ENCODE assay signal across 22 cellular contexts in the genomic region with DNA sequence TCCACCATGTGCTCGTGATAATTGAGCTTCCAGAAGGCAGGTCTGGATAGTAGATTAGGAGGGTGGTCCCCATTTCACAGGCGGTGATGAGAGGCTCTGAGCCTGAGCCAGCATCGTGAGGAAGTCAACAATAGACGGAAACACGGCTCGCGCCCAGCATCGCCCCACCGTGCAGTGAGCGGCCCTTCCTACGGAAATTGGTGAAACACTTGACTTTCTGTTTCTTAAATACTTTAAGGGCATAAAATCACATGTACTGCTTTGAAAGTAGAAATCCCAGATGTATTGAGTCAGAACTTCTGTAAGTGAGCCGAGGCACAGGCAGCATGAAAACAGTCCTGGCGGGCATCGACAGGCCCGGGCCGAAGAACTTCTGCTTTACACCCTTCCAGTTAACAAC. TPM values are rescaled to one million over a fixed set of nuclear protein-coding genes. Genes with fewer than 3 reads are reported as not detected.
DNase-seq lines count a peak whose midpoint lies in the region; ATAC-seq and TF ChIP-seq lines count a peak whose summit lies in the region.
"Had no signal": no experiment of that assay in that cellular context is flagged by ENCODE, and none has a peak within 500 bp of the region (broad histone marks: within the 10 kb centered on the region; RNA-seq: fewer than 3 reads in every experiment).

No MANE protein-coding gene starts in this region.

- peak overlapping the region; percentile 86 for H3K27ac Mint-ChIP-seq in neural crest cell (ENCODE audit: unreplicated experiment)
- H3K27ac Mint-ChIP-seq: activated CD4-positive, alpha-beta memory T cell treated with anti-CD3 and anti-CD28 coated beads, Interleukin-2, amount 10 ng/mL, durations not matched to agents 7 days and 5 days; activated naive CD8-positive, alpha-beta T cell treated with anti-CD3 and anti-CD28 coated beads, Interleukin-2, amount 10 ng/mL, durations not matched to agents 7 days and 5 days; CD4-positive, CD25-positive, alpha-beta regulatory T cell; T-helper 17 cell; type B pancreatic cell had no signal

- H3K4me1 Mint-ChIP-seq in neural crest cell = peaks cover 5% of the 10 kb centered on the region
- H3K4me1 Mint-ChIP-seq: activated CD4-positive, alpha-beta memory T cell treated with anti-CD3 and anti-CD28 coated beads, Interleukin-2, amount 10 ng/mL, durations not matched to agents 7 days and 5 days; activated naive CD8-positive, alpha-beta T cell treated with anti-CD3 and anti-CD28 coated beads, Interleukin-2, amount 10 ng/mL, durations not matched to agents 7 days and 5 days; CD4-positive, CD25-positive, alpha-beta regulatory T cell had no signal

- TF ChIP-seq POLR2A in sigmoid colon (IDR thresholded peaks at IDR 0.05) = no peak

- no peak overlapping the region for H3K4me3 Mint-ChIP-seq in neural crest cell
- H3K4me3 Mint-ChIP-seq: activated CD4-positive, alpha-beta memory T cell treated with anti-CD3 and anti-CD28 coated beads, Interleukin-2, amount 10 ng/mL, durations not matched to agents 7 days and 5 days; activated naive CD8-positive, alpha-beta T cell treated with anti-CD3 and anti-CD28 coated beads, Interleukin-2, amount 10 ng/mL, durations not matched to agents 7 days and 5 days; type B pancreatic cell had no signal

- H3K9me3 ChIP-seq in aorta (ENCODE audit: control insufficient read depth, low read length) (no peaks in the 10 kb centered on the region), sigmoid colon (no peaks in the 10 kb centered on the region)

- no peaks in the 10 kb centered on the region for H3K4me1 ChIP-seq in aorta (ENCODE audit: control insufficient read depth in 1 of 2, insufficient read depth in 2 of 2, low read length in 2 of 2)
- no peaks in the 10 kb centered on the region for H3K4me1 ChIP-seq in sigmoid colon

- H3K4me3 ChIP-seq in aorta (ENCODE audit: low read length in 2 of 2) (no peak overlapping the region), sigmoid colon (no peak overlapping the region)
- H3K4me3 ChIP-seq: hepatocyte had no signal

- H3K36me3 Mint-ChIP-seq in neural crest cell (ENCODE audit: low read depth) = no peaks in the 10 kb centered on the region
- H3K36me3 Mint-ChIP-seq: activated naive CD8-positive, alpha-beta T cell treated with anti-CD3 and anti-CD28 coated beads, Interleukin-2, amount 10 ng/mL, durations not matched to agents 7 days and 5 days; type B pancreatic cell had no signal

- peak; percentile 96 for DNase-seq in dermis blood vessel endothelial cell
- DNase-seq in Right ventricle myocardium inferior (ENCODE audit: missing footprints) = no peak
- DNase-seq in neural crest cell (ENCODE audit: low read depth, low spot score) = no peak
- no peak for DNase-seq in aorta
- no peak for DNase-seq in NCI-H2081 treated with DMSO at 0.1 percent for 48 hours (lab: John Stamatoyannopoulos, UW)
- DNase-seq in sigmoid colon = no peak
- no peak for DNase-seq in NCI-H1092 (lab: John Stamatoyannopoulos, UW)
- DNase-seq: activated CD4-positive, alpha-beta memory T cell treated with anti-CD3 and anti-CD28 coated beads, Interleukin-2, amount 10 ng/mL, durations not matched to agents 7 days and 5 days; activated CD4-positive, alpha-beta T cell treated with anti-CD3 and anti-CD28 coated beads for 1 hour; activated effector memory CD4-positive, alpha-beta T cell treated with anti-CD3 and anti-CD28 coated beads, Interleukin-2, amount 50 U/mL, for 16 hours; activated naive CD8-positive, alpha-beta T cell treated with anti-CD3 and anti-CD28 coated beads, Interleukin-2, amount 10 ng/mL, durations not matched to agents 7 days and 5 days; CD4-positive, CD25-positive, alpha-beta regulatory T cell; KBM-7; mesenchymal stem cell; NCI-H2029 treated with DMSO at 0.1 percent for 48 hours; NCI-H2227 treated with DMSO at 0.1 percent for 48 hours; T-helper 17 cell had no signal

- no peak for TF ChIP-seq CTCF in neural crest cell (conservative IDR thresholded peaks at IDR 0.05)
- TF ChIP-seq CTCF in sigmoid colon (IDR thresholded peaks at IDR 0.05) = no peak

- H3K27me3 ChIP-seq in aorta (ENCODE audit: control insufficient read depth in 1 of 2, insufficient read depth in 2 of 2, low read length in 1 of 2) (no peaks in the 10 kb centered on the region), sigmoid colon (peaks cover 0 to 8% (median 8%) of the 10 kb centered on the region in 3 donors)
- H3K27me3 ChIP-seq: hepatocyte had no signal

- 81 to 86% methylated on average over 16 of the region's 16 CpGs for WGBS in aorta, 2 donors
- WGBS in sigmoid colon, 2 donors = 87 to 93% methylated on average over 16 of the region's 16 CpGs

- peak; percentile 56 for ATAC-seq in Right ventricle myocardium inferior
- peak; percentile 51 for ATAC-seq in aorta (ENCODE audit: low FRiP score)
- ATAC-seq: SK-N-SH treated with all-trans-retinoic acid at 6 μM for 48 hours, T-helper 17 cell had no signal

- TF ChIP-seq EP300 in sigmoid colon (IDR thresholded peaks at IDR 0.05) = no peak

- H3K27me3 Mint-ChIP-seq in neural crest cell (ENCODE audit: low read depth) = no peaks in the 10 kb centered on the region
- H3K27me3 Mint-ChIP-seq: activated CD4-positive, alpha-beta memory T cell treated with anti-CD3 and anti-CD28 coated beads, Interleukin-2, amount 10 ng/mL, durations not matched to agents 7 days and 5 days; activated naive CD8-positive, alpha-beta T cell treated with anti-CD3 and anti-CD28 coated beads, Interleukin-2, amount 10 ng/mL, durations not matched to agents 7 days and 5 days; CD4-positive, CD25-positive, alpha-beta regulatory T cell had no signal

- H3K27ac ChIP-seq in aorta (ENCODE audit: low read depth in 1 of 2, low read length in 2 of 2) (no peak overlapping the region), sigmoid colon (peak overlapping the region in 1 of 4 donors; percentile 55)
- H3K27ac ChIP-seq: hepatocyte, RWPE1 had no signal

- intact Hi-C loops in Right ventricle myocardium inferior (cut with DNase I) = loop anchor here (2.0 kb wide), 1 partner anchor 40 kb away; no protein-coding TSS in a partner anchor
- intact Hi-C loops in aorta (cut with DNase I) = no loop called here
- intact Hi-C loops in sigmoid colon (cut with DNase I) = no loop called here

- H3K36me3 ChIP-seq in aorta (ENCODE audit: control insufficient read depth in 1 of 2, insufficient read depth in 2 of 2, low read length in 1 of 2) = no peaks in the 10 kb centered on the region
- no peaks in the 10 kb centered on the region for H3K36me3 ChIP-seq in sigmoid colon

- no peaks in the 10 kb centered on the region for H3K9me3 Mint-ChIP-seq in neural crest cell
- H3K9me3 Mint-ChIP-seq: activated CD4-positive, alpha-beta memory T cell treated with anti-CD3 and anti-CD28 coated beads, Interleukin-2, amount 10 ng/mL, durations not matched to agents 7 days and 5 days; activated naive CD8-positive, alpha-beta T cell treated with anti-CD3 and anti-CD28 coated beads, Interleukin-2, amount 10 ng/mL, durations not matched to agents 7 days and 5 days; type B pancreatic cell had no signal

RNA-seq across cellular contexts. Expression of gene KIF25, which starts 4.3 kb away (rescaled TPM):
- not detected in 2 replicates for total RNA-seq in dermis blood vessel endothelial cell
- total RNA-seq in Right ventricle myocardium inferior = not detected
- 0.72 and 1.0 TPM in 2 replicates for total RNA-seq in neural crest cell
- total RNA-seq in aorta = under 1 TPM in 1 of 2 donors, not detected in 1; 0.72 TPM
- under 1 TPM in 1 of 2 donors, not detected in 1; 0.79 TPM for polyA plus RNA-seq in aorta
- total RNA-seq in sigmoid colon = under 1 TPM in 1 of 4 donors, not detected in 3; 0.54 TPM
- polyA plus RNA-seq in sigmoid colon = under 1 TPM in 1 of 3 donors, not detected in 2; 0.50 TPM
- total RNA-seq: activated CD4-positive, alpha-beta memory T cell treated with anti-CD3 and anti-CD28 coated beads, Interleukin-2, amount 10 ng/mL, durations not matched to agents 7 days and 5 days; activated naive CD8-positive, alpha-beta T cell treated with anti-CD3 and anti-CD28 coated beads, Interleukin-2, amount 10 ng/mL, durations not matched to agents 7 days and 5 days; CD4-positive, CD25-positive, alpha-beta regulatory T cell; MCF 10A; T-helper 17 cell had no signal
- polyA plus RNA-seq: CD4-positive, CD25-positive, alpha-beta regulatory T cell; hepatocyte had no signal
